ENCODE assay signal across 18 cellular contexts in genomic region chr7:122676466-122676865, GRCh38. TPM values are rescaled to one million over a fixed set of nuclear protein-coding genes. Genes with fewer than 3 reads are reported as not detected.
DNase-seq lines count a peak whose midpoint lies in the region; ATAC-seq and TF ChIP-seq lines count a peak whose summit lies in the region.
"Had no signal": no experiment of that assay in that cellular context is flagged by ENCODE, and none has a peak within 500 bp of the region (broad histone marks: within the 10 kb centered on the region; RNA-seq: fewer than 3 reads in every experiment).

No MANE protein-coding gene starts in this region.

- intact Hi-C loops in activated T-helper 1 cell treated with anti-CD3 and anti-CD28 coated beads, Interleukin-12 subunit alpha, Interleukin-12 subunit beta, Interleukin-2, Interleukin-4 antibody, amounts not matched to agents 30 ng/mL and 10 ng/mL and 1 ng/mL, durations not matched to agents 14 hours and 24 hours and 36 hours (cut with micrococcal nuclease): no loop called here

- no peak for TF ChIP-seq CTCF in omental fat pad (IDR thresholded peaks at IDR 0.05)

- H3K4me1 Mint-ChIP-seq in activated T-helper 1 cell treated with anti-CD3 and anti-CD28 coated beads, Interleukin-12 subunit alpha, Interleukin-12 subunit beta, Interleukin-2, Interleukin-4 antibody, amounts not matched to agents 30 ng/mL and 10 ng/mL and 1 ng/mL, durations not matched to agents 14 hours and 24 hours and 36 hours (ENCODE audit: low read depth): no peaks in the 10 kb centered on the region
- H3K4me1 Mint-ChIP-seq: activated B cell treated with CpG ODN at 0.5 μM for 24 hours had no signal

- ATAC-seq in omental fat pad (ENCODE audit: low FRiP score): no peak
- ATAC-seq: right lobe of liver; stimulated activated naive CD8-positive, alpha-beta T cell treated with anti-CD3 and anti-CD28 coated beads, Interleukin-15, Interleukin-2, amounts not matched to agents 100 U/mL and 50 U/mL, for 24 hours had no signal

- no peaks in the 10 kb centered on the region for H3K36me3 Mint-ChIP-seq in activated T-helper 1 cell treated with anti-CD3 and anti-CD28 coated beads, Interleukin-12 subunit alpha, Interleukin-12 subunit beta, Interleukin-2, Interleukin-4 antibody, amounts not matched to agents 30 ng/mL and 10 ng/mL and 1 ng/mL, durations not matched to agents 14 hours and 24 hours and 36 hours (ENCODE audit: low read depth)

- H3K4me3 Mint-ChIP-seq in activated T-helper 1 cell treated with anti-CD3 and anti-CD28 coated beads, Interleukin-12 subunit alpha, Interleukin-12 subunit beta, Interleukin-2, Interleukin-4 antibody, amounts not matched to agents 30 ng/mL and 10 ng/mL and 1 ng/mL, durations not matched to agents 14 hours and 24 hours and 36 hours: no peak overlapping the region
- H3K4me3 Mint-ChIP-seq: activated B cell treated with CpG ODN at 0.5 μM for 24 hours had no signal

- peaks cover 11% of the 10 kb centered on the region for H3K9me3 Mint-ChIP-seq in activated T-helper 1 cell treated with anti-CD3 and anti-CD28 coated beads, Interleukin-12 subunit alpha, Interleukin-12 subunit beta, Interleukin-2, Interleukin-4 antibody, amounts not matched to agents 30 ng/mL and 10 ng/mL and 1 ng/mL, durations not matched to agents 14 hours and 24 hours and 36 hours
- H3K9me3 Mint-ChIP-seq: activated B cell treated with CpG ODN at 0.5 μM for 24 hours had no signal

- H3K27ac Mint-ChIP-seq in activated T-helper 1 cell treated with anti-CD3 and anti-CD28 coated beads, Interleukin-12 subunit alpha, Interleukin-12 subunit beta, Interleukin-2, Interleukin-4 antibody, amounts not matched to agents 30 ng/mL and 10 ng/mL and 1 ng/mL, durations not matched to agents 14 hours and 24 hours and 36 hours: no peak overlapping the region
- H3K27ac Mint-ChIP-seq: activated B cell treated with CpG ODN at 0.5 μM for 24 hours had no signal

- no peaks in the 10 kb centered on the region for H3K27me3 Mint-ChIP-seq in activated T-helper 1 cell treated with anti-CD3 and anti-CD28 coated beads, Interleukin-12 subunit alpha, Interleukin-12 subunit beta, Interleukin-2, Interleukin-4 antibody, amounts not matched to agents 30 ng/mL and 10 ng/mL and 1 ng/mL, durations not matched to agents 14 hours and 24 hours and 36 hours (ENCODE audit: insufficient read depth)
- H3K27me3 Mint-ChIP-seq: activated B cell treated with CpG ODN at 0.5 μM for 24 hours had no signal

- DNase-seq in DMS53 treated with DMSO at 0.1 percent for 48 hours (lab: John Stamatoyannopoulos, UW; ENCODE audit: unreplicated experiment): peak; percentile 92
- peak; percentile 88 for DNase-seq in NCI-H1092 treated with DMSO at 0.1 percent for 48 hours (lab: John Stamatoyannopoulos, UW)
- peak; percentile 69 for DNase-seq in NCI-H510A treated with DMSO at 0.1 percent for 48 hours (lab: John Stamatoyannopoulos, UW)
- peak; percentile 41 for DNase-seq in dermis blood vessel endothelial cell
- no peak for DNase-seq in activated naive CD4-positive, alpha-beta T cell (lab: John Stamatoyannopoulos, UW)
- DNase-seq in omental fat pad (ENCODE audit: low spot score): no peak
- DNase-seq in activated T-helper 1 cell treated with anti-CD3 and anti-CD28 coated beads, Interleukin-12 subunit alpha, Interleukin-12 subunit beta, Interleukin-2, Interleukin-4 antibody, amounts not matched to agents 30 ng/mL and 10 ng/mL and 1 ng/mL, durations not matched to agents 14 hours and 24 hours and 36 hours (ENCODE audit: low spot score): no peak
- DNase-seq: activated B cell treated with CpG ODN at 0.5 μM for 24 hours; glutamatergic neuron; KG1; kidney glomerular epithelial cell; MM.1S; NCI-H2081 treated with DMSO at 0.1 percent for 48 hours; NCI-H774; OCI-M1; right lobe of liver; stimulated activated naive CD8-positive, alpha-beta T cell treated with anti-CD3 and anti-CD28 coated beads, Interleukin-15, Interleukin-2, amounts not matched to agents 100 U/mL and 50 U/mL, for 24 hours; T1000 had no signal

RNA-seq across cellular contexts. Expression of gene RNF133, which starts 22.5 kb away (rescaled TPM):
- total RNA-seq in dermis blood vessel endothelial cell: 0.60 and 2.0 TPM in 2 replicates
- total RNA-seq in omental fat pad: 1 to 10 TPM; 1.0 to 3.1 (median 1.6) TPM
- not detected in 2 replicates for total RNA-seq in activated T-helper 1 cell treated with anti-CD3 and anti-CD28 coated beads, Interleukin-12 subunit alpha, Interleukin-12 subunit beta, Interleukin-2, Interleukin-4 antibody, amounts not matched to agents 30 ng/mL and 10 ng/mL and 1 ng/mL, durations not matched to agents 14 hours and 24 hours and 36 hours
- total RNA-seq: activated B cell treated with CpG ODN at 0.5 μM for 24 hours had no signal

RNA-seq across cellular contexts. Expression of gene RNF148, which starts 26.3 kb away (rescaled TPM):
- total RNA-seq in dermis blood vessel endothelial cell (1.3 and 2.6 TPM in 2 replicates), omental fat pad (1 to 10 TPM; 1.4 to 3.5 (median 2.4) TPM)
- not detected in 2 replicates for total RNA-seq in activated T-helper 1 cell treated with anti-CD3 and anti-CD28 coated beads, Interleukin-12 subunit alpha, Interleukin-12 subunit beta, Interleukin-2, Interleukin-4 antibody, amounts not matched to agents 30 ng/mL and 10 ng/mL and 1 ng/mL, durations not matched to agents 14 hours and 24 hours and 36 hours
- total RNA-seq: activated B cell treated with CpG ODN at 0.5 μM for 24 hours had no signal

Comparison
In these comparisons a context has a peak if more than half of its experiments do, and no peak if none do; other contexts are left out.
1. DNase-seq: peak in DMS53 treated with DMSO at 0.1 percent for 48 hours (single experiment), NCI-H1092 treated with DMSO at 0.1 percent for 48 hours (single experiment), NCI-H510A treated with DMSO at 0.1 percent for 48 hours (single experiment) and dermis blood vessel endothelial cell (single experiment); none in activated naive CD4-positive, alpha-beta T cell (0 of 4), omental fat pad (single experiment) and activated T-helper 1 cell treated with anti-CD3 and anti-CD28 coated beads, Interleukin-12 subunit alpha, Interleukin-12 subunit beta, Interleukin-2, Interleukin-4 antibody, amounts not matched to agents 30 ng/mL and 10 ng/mL and 1 ng/mL, durations not matched to agents 14 hours and 24 hours and 36 hours (single experiment).